Comparison of ENCODE assay signal across 1 cellular context in the genomic region with DNA sequence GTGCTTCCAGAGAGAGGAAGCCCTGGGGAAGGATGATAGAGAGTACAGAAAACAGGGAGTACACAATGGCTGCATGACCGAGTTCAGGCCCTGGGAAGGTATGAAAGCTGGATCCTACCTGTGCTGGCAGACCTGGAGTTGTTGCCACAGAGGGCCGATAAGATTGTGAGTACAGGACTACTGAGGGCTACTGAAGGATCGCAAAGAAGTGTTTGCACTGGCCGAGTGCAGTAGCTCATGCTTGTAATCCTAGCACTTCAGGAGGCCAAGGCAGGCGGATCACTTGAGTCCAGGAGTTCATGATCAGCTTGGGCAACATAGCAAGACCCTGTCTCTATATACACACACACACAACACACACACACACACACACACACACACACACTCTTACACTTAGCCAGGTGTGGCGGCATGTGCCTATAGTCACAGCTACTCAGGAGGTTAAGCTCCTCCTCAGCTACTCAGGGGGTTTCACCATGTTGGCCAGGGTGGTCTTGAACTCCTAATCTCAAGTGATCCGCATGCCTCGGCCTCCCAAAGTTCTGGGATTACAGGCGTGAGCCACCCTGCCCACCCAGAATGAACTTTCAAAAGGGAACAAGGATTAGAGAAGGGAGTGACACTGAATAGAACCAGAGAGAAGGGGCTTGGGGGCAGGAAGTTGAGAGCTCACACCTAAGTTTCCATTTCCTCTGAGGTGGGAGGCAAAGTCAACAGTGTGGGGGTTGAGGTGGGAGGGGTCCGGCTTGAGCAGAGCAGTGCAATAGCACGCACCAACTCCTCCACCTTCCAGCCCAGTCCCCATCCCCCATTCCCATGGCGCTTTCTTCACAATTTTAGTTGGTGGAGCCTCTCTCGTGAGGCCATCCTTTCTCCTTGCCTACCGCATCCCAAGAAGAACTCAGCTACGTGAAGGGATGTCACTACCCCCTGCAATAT.
TF ChIP-seq lines count a peak whose summit lies in the region.

No MANE protein-coding gene starts in this region.

TF ChIP-seq in HepG2, 621 proteins besides CTCF, POLR2A, EP300 and RAD21:
- TF ChIP-seq PPARG (CRISPR knock-in tag; conservative IDR thresholded peaks at IDR 0.05), result no peak
- TF ChIP-seq SIN3A (IDR thresholded peaks at IDR 0.05; ENCODE audit: borderline replicate concordance, low read depth, low read length), result no peak
- no peak for TF ChIP-seq ZNF550 (CRISPR knock-in tag; IDR thresholded peaks at IDR 0.05; ENCODE audit: borderline replicate concordance)
- no peak for TF ChIP-seq ZNF224 (CRISPR knock-in tag; IDR thresholded peaks at IDR 0.05)
- TF ChIP-seq, protein P1, sequence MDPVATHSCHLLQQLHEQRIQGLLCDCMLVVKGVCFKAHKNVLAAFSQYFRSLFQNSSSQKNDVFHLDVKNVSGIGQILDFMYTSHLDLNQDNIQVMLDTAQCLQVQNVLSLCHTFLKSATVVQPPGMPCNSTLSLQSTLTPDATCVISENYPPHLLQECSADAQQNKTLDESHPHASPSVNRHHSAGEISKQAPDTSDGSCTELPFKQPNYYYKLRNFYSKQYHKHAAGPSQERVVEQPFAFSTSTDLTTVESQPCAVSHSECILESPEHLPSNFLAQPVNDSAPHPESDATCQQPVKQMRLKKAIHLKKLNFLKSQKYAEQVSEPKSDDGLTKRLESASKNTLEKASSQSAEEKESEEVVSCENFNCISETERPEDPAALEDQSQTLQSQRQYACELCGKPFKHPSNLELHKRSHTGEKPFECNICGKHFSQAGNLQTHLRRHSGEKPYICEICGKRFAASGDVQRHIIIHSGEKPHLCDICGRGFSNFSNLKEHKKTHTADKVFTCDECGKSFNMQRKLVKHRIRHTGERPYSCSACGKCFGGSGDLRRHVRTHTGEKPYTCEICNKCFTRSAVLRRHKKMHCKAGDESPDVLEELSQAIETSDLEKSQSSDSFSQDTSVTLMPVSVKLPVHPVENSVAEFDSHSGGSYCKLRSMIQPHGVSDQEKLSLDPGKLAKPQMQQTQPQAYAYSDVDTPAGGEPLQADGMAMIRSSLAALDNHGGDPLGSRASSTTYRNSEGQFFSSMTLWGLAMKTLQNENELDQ (CRISPR knock-in tag; IDR thresholded peaks at IDR 0.05; ENCODE audit: borderline replicate concordance), result no peak
- TF ChIP-seq WIZ (CRISPR knock-in tag; IDR thresholded peaks at IDR 0.05), result no peak
- TF ChIP-seq ZNF629 (CRISPR knock-in tag; conservative IDR thresholded peaks at IDR 0.05), result no peak
- TF ChIP-seq PCBP2 (optimal IDR thresholded peaks at IDR 0.05; ENCODE audit: low read depth, low read length, poor library complexity, severe bottlenecking), result no peak
- no peak for TF ChIP-seq HES4 (CRISPR knock-in tag; IDR thresholded peaks at IDR 0.05; ENCODE audit: borderline replicate concordance)
- TF ChIP-seq SNRNP70 (IDR thresholded peaks at IDR 0.05; ENCODE audit: low read depth, low read length), result no peak
- TF ChIP-seq THAP11 (CRISPR knock-in tag; IDR thresholded peaks at IDR 0.05), result no peak
